23 cellular contexts compared by ENCODE assay signal in the genomic region with DNA sequence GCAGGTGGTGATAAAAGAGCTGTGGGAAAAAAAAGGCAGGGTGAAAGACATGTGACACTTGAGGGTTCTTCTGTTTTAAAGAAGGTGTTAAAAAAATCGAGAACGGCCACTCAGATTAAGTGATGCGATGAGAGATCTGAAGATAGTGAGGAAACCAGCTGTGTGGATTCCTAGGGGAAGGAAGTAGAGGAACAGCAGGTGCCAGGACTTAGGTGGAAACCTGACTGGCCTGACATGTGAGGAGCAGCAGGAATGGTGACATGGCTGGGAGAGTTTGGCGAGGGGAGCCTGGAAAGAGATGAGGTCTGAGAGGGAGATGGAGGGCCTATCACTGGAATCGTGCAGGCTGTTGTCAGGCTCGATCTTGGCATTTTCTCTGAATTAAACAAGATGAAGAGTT.
"Had no signal": no experiment of that assay in that cellular context is flagged by ENCODE, and none has a peak within 500 bp of the region (broad histone marks: within the 10 kb centered on the region; RNA-seq: fewer than 3 reads in every experiment).

No MANE protein-coding gene starts in this region.

- DNase-seq: activated CD4-positive, alpha-beta memory T cell treated with anti-CD3 and anti-CD28 coated beads for 36 hours; activated CD4-positive, alpha-beta T cell treated with anti-CD3 and anti-CD28 coated beads, Interleukin-2, amount 10 ng/mL, durations not matched to agents 24 days and 14 days; activated CD4-positive, CD25-positive, alpha-beta regulatory T cell treated with anti-CD3 and anti-CD28 coated beads, Interleukin-2, amount 50 U/mL, for 72 hours; activated CD8-positive, alpha-beta memory T cell treated with anti-CD3 and anti-CD28 coated beads, Interleukin-2, amount 50 U/mL, for 4 hours; activated effector memory CD4-positive, alpha-beta T cell treated with anti-CD3 and anti-CD28 coated beads, Interleukin-2, amount 50 U/mL, for 16 hours; activated naive CD4-positive, alpha-beta T cell treated with anti-CD3 and anti-CD28 coated beads for 36 hours; activated naive CD8-positive, alpha-beta T cell treated with anti-CD3 and anti-CD28 coated beads for 36 hours; activated T-cell treated with anti-CD3 and anti-CD28 coated beads, Interleukin-2, amount 50 U/mL, for 1 hour; adrenal gland; aorta; body of pancreas; cerebellar nuclear complex; colonic mucosa; effector CD8-positive, alpha-beta T cell; kidney glomerular epithelial cell; left lung; lower lobe of right lung; mesenchymal stem cell; natural killer cell; posterior cingulate gyrus; right cardiac atrium; spleen; stimulated activated naive CD4-positive, alpha-beta T cell had no signal

- ATAC-seq: body of pancreas, left lung, lower lobe of right lung, natural killer cell, right cardiac atrium had no signal
